ENCODE assay signal across 10 cellular contexts in genomic region chr11:94563176-94563847, GRCh38. TPM values are rescaled to one million over a fixed set of nuclear protein-coding genes. Genes with fewer than 3 reads are reported as not detected.
A peak's percentile ranks its signal among the peaks of the same experiment; 100 is the strongest.
DNase-seq lines count a peak whose midpoint lies in the region; ATAC-seq and TF ChIP-seq lines count a peak whose summit lies in the region.
"Had no signal": no experiment of that assay in that cellular context is flagged by ENCODE, and none has a peak within 500 bp of the region (broad histone marks: within the 10 kb centered on the region; RNA-seq: fewer than 3 reads in every experiment).

No MANE protein-coding gene starts in this region.

- peak; percentile 57 for TF ChIP-seq CTCF in AG09309 (IDR thresholded peaks at IDR 0.05; ENCODE audit: control insufficient read depth, insufficient read depth, low read depth, low read length, missing control alignments)
- TF ChIP-seq CTCF in chondrocyte (IDR thresholded peaks at IDR 0.05) = peak; percentile 80
- TF ChIP-seq CTCF in lower lobe of right lung (IDR thresholded peaks at IDR 0.05) = peak; percentile 11
- TF ChIP-seq CTCF in vagina (IDR thresholded peaks at IDR 0.05) = no peak
- no peak for TF ChIP-seq CTCF in testis (IDR thresholded peaks at IDR 0.05)

- H3K27ac Mint-ChIP-seq in chondrocyte (ENCODE audit: unreplicated experiment) = peak overlapping the region; percentile 97
- H3K27ac Mint-ChIP-seq: memory B cell had no signal

- H3K36me3 Mint-ChIP-seq in chondrocyte (ENCODE audit: low read depth) = no peaks in the 10 kb centered on the region
- H3K36me3 Mint-ChIP-seq: memory B cell had no signal

- ATAC-seq in lower lobe of right lung (no peak), GM21723 (IDR thresholded peaks at IDR 0.05; ENCODE audit: unreplicated experiment) (no peak)

- H3K9me3 ChIP-seq in lower lobe of right lung = no peaks in the 10 kb centered on the region
- no peaks in the 10 kb centered on the region for H3K9me3 ChIP-seq in vagina
- no peaks in the 10 kb centered on the region for H3K9me3 ChIP-seq in testis

- H3K27me3 Mint-ChIP-seq in chondrocyte (ENCODE audit: low read depth) = no peaks in the 10 kb centered on the region

- DNase-seq in AG09309 (ENCODE audit: low read depth) (no peak), LHCN-M2 (ENCODE audit: low read depth) (peak; percentile 71), chondrocyte (ENCODE audit: low spot score) (no peak), lower lobe of right lung (no peak), NCI-H82 (lab: John Stamatoyannopoulos, UW) (no peak), vagina (ENCODE audit: extremely low spot score in 2 of 2) (no peak), testis (no peak)
- DNase-seq: NCI-H510A treated with DMSO at 0.1 percent for 48 hours had no signal

- H3K27me3 ChIP-seq in lower lobe of right lung (ENCODE audit: low read depth) (no peaks in the 10 kb centered on the region), vagina (no peaks in the 10 kb centered on the region), testis (no peaks in the 10 kb centered on the region)

- no peak overlapping the region for H3K27ac ChIP-seq in lower lobe of right lung
- no peak overlapping the region for H3K27ac ChIP-seq in vagina
- H3K27ac ChIP-seq in testis = no peak overlapping the region

- 68 to 80% methylated on average over 4 of the region's 4 CpGs for WGBS in testis, 2 donors

- intact Hi-C loops in lower lobe of right lung (cut with DNase I) (no loop called here), vagina (cut with DNase I) (no loop called here), testis (cut with DNase I; ENCODE audit: low total_unique reads) (no loop called here)

- no peaks in the 10 kb centered on the region for H3K9me3 Mint-ChIP-seq in chondrocyte (ENCODE audit: low read depth)
- H3K9me3 Mint-ChIP-seq: memory B cell had no signal

- TF ChIP-seq POLR2A in vagina (IDR thresholded peaks at IDR 0.05) (no peak), testis (IDR thresholded peaks at IDR 0.05) (no peak)

- H3K36me3 ChIP-seq in lower lobe of right lung (no peaks in the 10 kb centered on the region), vagina (no peaks in the 10 kb centered on the region), testis (ENCODE audit: low read depth, missing control alignments) (no peaks in the 10 kb centered on the region)

- H3K4me1 ChIP-seq in lower lobe of right lung (no peaks in the 10 kb centered on the region), vagina (peaks cover 5% of the 10 kb centered on the region), testis (no peaks in the 10 kb centered on the region)

- peaks cover 29% of the 10 kb centered on the region for H3K4me1 Mint-ChIP-seq in chondrocyte (ENCODE audit: low read depth)

- no peak overlapping the region for H3K4me3 Mint-ChIP-seq in chondrocyte (ENCODE audit: unreplicated experiment)
- H3K4me3 Mint-ChIP-seq: memory B cell had no signal

- H3K4me3 ChIP-seq in AG09309 (ENCODE audit: control insufficient read depth, low read depth, low read length) = no peak overlapping the region
- H3K4me3 ChIP-seq in lower lobe of right lung = no peak overlapping the region
- H3K4me3 ChIP-seq in vagina = no peak overlapping the region
- no peak overlapping the region for H3K4me3 ChIP-seq in testis

RNA-seq across cellular contexts. Expression of gene PIWIL4, which starts 3.9 kb away (rescaled TPM):
- total RNA-seq in LHCN-M2 (2014; rRNA removed) = 0.52 and 1.2 TPM in 2 replicates
- 0.36 TPM for polyA plus RNA-seq in LHCN-M2 (2012)
- 2.4 to 2.6 TPM (median 2.5 TPM) in 3 replicates for total RNA-seq in chondrocyte
- total RNA-seq in lower lobe of right lung = 1.9 TPM
- 3.2 TPM for total RNA-seq in vagina
- 10 to 100 TPM; 23.0 to 30.2 TPM for total RNA-seq in testis
- 19.9 TPM for polyA plus RNA-seq in testis (ENCODE audit: insufficient read depth, low read depth, low replicate concordance)

RNA-seq across cellular contexts. Expression of gene FUT4, which starts 19.6 kb away (rescaled TPM):
- 4.7 and 4.8 TPM in 2 replicates for total RNA-seq in LHCN-M2 (2014; rRNA removed)
- polyA plus RNA-seq in LHCN-M2 (2012) = 2.0 TPM
- total RNA-seq in chondrocyte = 4.6 to 8.6 TPM (median 7.7 TPM) in 3 replicates
- 7.1 TPM for total RNA-seq in lower lobe of right lung
- 6.1 TPM for total RNA-seq in vagina
- total RNA-seq in testis = 1 to 10 TPM; 5.1 to 5.9 TPM
- polyA plus RNA-seq in testis (ENCODE audit: insufficient read depth, low read depth, low replicate concordance) = 3.8 TPM

RNA-seq across cellular contexts. Expression of gene C11orf97, which starts 51.1 kb away (rescaled TPM):
- total RNA-seq in LHCN-M2 (2014; rRNA removed) = not detected in 2 replicates
- polyA plus RNA-seq in LHCN-M2 (2012) = not detected
- not detected in 3 replicates for total RNA-seq in chondrocyte
- 2.5 TPM for total RNA-seq in lower lobe of right lung
- not detected for total RNA-seq in vagina
- total RNA-seq in testis = 10 to 100 TPM in 1 of 2 donors, 1 to 10 TPM in 1; 6.4 to 10.4 TPM
- 25.2 TPM for polyA plus RNA-seq in testis (ENCODE audit: insufficient read depth, low read depth, low replicate concordance)

Comparison
In these comparisons a context has a peak if more than half of its experiments do, and no peak if none do; other contexts are left out.
1. CTCF ChIP-seq: peak in AG09309 (single experiment), chondrocyte (single experiment) and lower lobe of right lung (single experiment); none in vagina (0 of 3) and testis (0 of 3).